22 cellular contexts compared by ENCODE assay signal in genomic region chr14:30641207-30641606, GRCh38. TPM values are rescaled to one million over a fixed set of nuclear protein-coding genes. Genes with fewer than 3 reads are reported as not detected.
A peak's percentile ranks its signal among the peaks of the same experiment; 100 is the strongest.
DNase-seq lines count a peak whose midpoint lies in the region; ATAC-seq, FAIRE-seq and TF ChIP-seq lines count a peak whose summit lies in the region.
"Had no signal": no experiment of that assay in that cellular context is flagged by ENCODE, and none has a peak within 500 bp of the region (broad histone marks: within the 10 kb centered on the region; RNA-seq: fewer than 3 reads in every experiment).

No MANE protein-coding gene starts in this region.

- H3K27ac ChIP-seq in HepG2 (ENCODE audit: extremely low read length, insufficient read depth, low read length) (no peak overlapping the region), right lobe of liver (no peak overlapping the region), pancreas (no peak overlapping the region)
- H3K27ac ChIP-seq: 22Rv1; A549; BLaER1 treated with 17β-estradiol and CSF1 and Interleukin-3, amounts not matched to agents 10 nM and 100 nM; C4-2B had no signal

- POLR2A ChIA-PET in HepG2 (lab: Yijun Ruan, JAX) = no interaction called here

- H3K36me3 ChIP-seq in HepG2 (replicated peaks in 1 of 2; ENCODE audit: control insufficient read depth in 1 of 2, insufficient read depth in 2 of 2, low read length in 2 of 2) (peaks cover 18 to 83% of the 10 kb centered on the region in 2 experiments), right lobe of liver (peaks cover 0 to 12% (median 8%) of the 10 kb centered on the region in 4 donors), pancreas (peaks cover 0 to 9% (median 0%) of the 10 kb centered on the region in 3 donors)

- no peak overlapping the region for H3K27ac Mint-ChIP-seq in activated naive CD4-positive, alpha-beta T cell treated with anti-CD3 and anti-CD28 coated beads for 36 hours
- H3K27ac Mint-ChIP-seq: B cell; CD4-positive, alpha-beta T cell; CD8-positive, alpha-beta T cell had no signal

- no peaks in the 10 kb centered on the region for H3K27me3 Mint-ChIP-seq in activated naive CD4-positive, alpha-beta T cell treated with anti-CD3 and anti-CD28 coated beads for 36 hours (ENCODE audit: low read depth)
- H3K27me3 Mint-ChIP-seq: B cell; CD4-positive, alpha-beta T cell had no signal

- no peak overlapping the region for H2AFZ ChIP-seq in HepG2 (ENCODE audit: low read length)

- intact Hi-C loops in HepG2 (cut with micrococcal nuclease; ENCODE audit: unreplicated experiment) = no loop called here
- intact Hi-C loops in right lobe of liver (cut with DNase I) = no loop called here
- intact Hi-C loops in left colon (cut with DNase I, micrococcal nuclease) = no loop called here
- intact Hi-C loops in pancreas (cut with DNase I) = no loop called here
- intact Hi-C loops in activated naive CD4-positive, alpha-beta T cell treated with anti-CD3 and anti-CD28 coated beads for 36 hours (cut with micrococcal nuclease) = no loop called here

- TF ChIP-seq EP300 in HepG2 (IDR thresholded peaks at IDR 0.05; ENCODE audit: low read depth in 2 of 2, low read length in 2 of 2) = no peak
- no peak for TF ChIP-seq EP300 in HepG2 (CRISPR knock-in tag; IDR thresholded peaks at IDR 0.05; ENCODE audit: borderline replicate concordance)

- TF ChIP-seq RAD21 in HepG2 (CRISPR knock-in tag; IDR thresholded peaks at IDR 0.05) = no peak

- 97% methylated on average over 1 of the region's 1 CpG for WGBS in HepG2 (ENCODE audit: low lambda C conversion rate)
- 88% methylated on average over 1 of the region's 1 CpG for WGBS in right lobe of liver (ENCODE audit: insufficient coverage, low coverage, low lambda C conversion rate, missing lambda C conversion rate)
- 19 to 20% methylated on average over 1 of the region's 1 CpG for WGBS in pancreas, 2 donors

- H3K9me3 ChIP-seq in HepG2 (ENCODE audit: low read length) = peaks cover 21% of the 10 kb centered on the region
- H3K9me3 ChIP-seq in right lobe of liver = no peaks in the 10 kb centered on the region
- no peaks in the 10 kb centered on the region for H3K9me3 ChIP-seq in pancreas
- H3K9me3 ChIP-seq: Caco-2 had no signal

- H3K9me3 Mint-ChIP-seq in activated naive CD4-positive, alpha-beta T cell treated with anti-CD3 and anti-CD28 coated beads for 36 hours = peaks cover 8% of the 10 kb centered on the region

- H3K9ac ChIP-seq in HepG2 (ENCODE audit: insufficient read depth, low read depth, low read length) = no peak overlapping the region
- H3K9ac ChIP-seq: BLaER1 treated with 17β-estradiol and CSF1 and Interleukin-3, amounts not matched to agents 10 nM and 100 nM had no signal

- H3K4me2 ChIP-seq in HepG2 (ENCODE audit: low read depth, low read length) = no peak overlapping the region
- H3K4me2 ChIP-seq: A549; BLaER1 treated with 17β-estradiol and CSF1 and Interleukin-3, amounts not matched to agents 10 nM and 100 nM had no signal

- H3K4me1 Mint-ChIP-seq in activated naive CD4-positive, alpha-beta T cell treated with anti-CD3 and anti-CD28 coated beads for 36 hours (ENCODE audit: low read depth) = no peaks in the 10 kb centered on the region

- no peak for DNase-seq in HepG2 (ENCODE audit: low spot score)
- no peak for DNase-seq in right lobe of liver
- no peak for DNase-seq in left colon
- no peak for DNase-seq in pancreas
- DNase-seq in NCI-H510A (lab: John Stamatoyannopoulos, UW) = no peak
- no peak for DNase-seq in activated naive CD4-positive, alpha-beta T cell treated with anti-CD3 and anti-CD28 coated beads for 36 hours
- no peak for DNase-seq in mesenteric fat pad (ENCODE audit: low spot score)
- DNase-seq: AML-193; Caco-2; Calu3; CD4-positive, alpha-beta T cell; CD8-positive, alpha-beta T cell; DMS79 treated with DMSO at 0.1 percent for 48 hours; GF-D8 had no signal

- no peak for TF ChIP-seq POLR2A in HepG2 (IDR thresholded peaks at IDR 0.05; ENCODE audit: insufficient read depth in 1 of 2, low read depth in 2 of 2, low read length in 2 of 2)
- no peak for TF ChIP-seq POLR2A in right lobe of liver (IDR thresholded peaks at IDR 0.05)

- H3K4me3 Mint-ChIP-seq in activated naive CD4-positive, alpha-beta T cell treated with anti-CD3 and anti-CD28 coated beads for 36 hours = no peak overlapping the region
- H3K4me3 Mint-ChIP-seq: B cell; CD4-positive, alpha-beta T cell; CD8-positive, alpha-beta T cell had no signal

- CTCF ChIA-PET in HepG2 (lab: Yijun Ruan, JAX; ENCODE audit: low intra/inter-chr PET ratio, low total read pairs) = no interaction called here
- CTCF ChIA-PET in activated naive CD4-positive, alpha-beta T cell treated with anti-CD3 and anti-CD28 coated beads for 36 hours (lab: Charles Lee) = no interaction called here

- no TSS peak for BruUV-seq in HepG2 (replicated peaks; lab: Mats Ljungman, UMichigan)

- peaks cover 43% of the 10 kb centered on the region for H3K36me3 Mint-ChIP-seq in activated naive CD4-positive, alpha-beta T cell treated with anti-CD3 and anti-CD28 coated beads for 36 hours (ENCODE audit: low read depth)

- H4K20me1 ChIP-seq in HepG2 (ENCODE audit: insufficient read depth, low read length) = no peaks in the 10 kb centered on the region

- H3K27me3 ChIP-seq in HepG2 (ENCODE audit: control insufficient read depth in 1 of 2, insufficient read depth in 2 of 2, low read length in 2 of 2) (no peaks in the 10 kb centered on the region), right lobe of liver (no peaks in the 10 kb centered on the region), pancreas (no peaks in the 10 kb centered on the region)
- H3K27me3 ChIP-seq: BLaER1 treated with 17β-estradiol and CSF1 and Interleukin-3, amounts not matched to agents 10 nM and 100 nM had no signal

- peaks cover 33% of the 10 kb centered on the region for H3K79me2 ChIP-seq in HepG2 (ENCODE audit: insufficient read depth, low read length)

- TF ChIP-seq CTCF in HepG2 (CRISPR knock-in tag; IDR thresholded peaks at IDR 0.05) = no peak
- no peak for TF ChIP-seq CTCF in right lobe of liver (IDR thresholded peaks at IDR 0.05)
- TF ChIP-seq CTCF in pancreas (IDR thresholded peaks at IDR 0.05) = no peak

- H3K4me1 ChIP-seq in HepG2 (ENCODE audit: insufficient read depth, low read length) (no peaks in the 10 kb centered on the region), right lobe of liver (no peaks in the 10 kb centered on the region), pancreas (peaks cover 0 to 15% (median 6%) of the 10 kb centered on the region in 3 donors)
- H3K4me1 ChIP-seq: A549; BLaER1 treated with 17β-estradiol and CSF1 and Interleukin-3, amounts not matched to agents 10 nM and 100 nM had no signal

- ATAC-seq in HepG2 = no peak
- ATAC-seq in right lobe of liver = no peak
- peak; percentile 96 for ATAC-seq in left colon
- peak in 1 of 4 donors; percentile 35 for ATAC-seq in pancreas
- ATAC-seq: A549; CD8-positive, alpha-beta T cell had no signal

- FAIRE-seq in HepG2 (lab: Jason Lieb, UNC) (no peak), pancreas (lab: Jason Lieb, UNC) (peak; percentile 51)
- FAIRE-seq: A549, D721Med, GM12891, GM18507 had no signal

- H3K4me3 ChIP-seq in HepG2 (replicated peaks in 1 of 3; ENCODE audit: insufficient read depth in 1 of 3, low read depth in 2 of 3, low read length in 3 of 3) (no peak overlapping the region), right lobe of liver (no peak overlapping the region), pancreas (no peak overlapping the region)
- H3K4me3 ChIP-seq: A549; BLaER1 treated with 17β-estradiol and CSF1 and Interleukin-3, amounts not matched to agents 10 nM and 100 nM had no signal

- in situ Hi-C loops in HepG2 (cut with HindIII; ENCODE audit: extremely low pct_ligation_motif_present, low pct_unique_long_range_greater_than_20kb) = no loop called here

TF ChIP-seq in HepG2, 621 proteins besides CTCF, POLR2A, EP300 and RAD21 (continues in another document):
- no peak for TF ChIP-seq ZNF597 (CRISPR knock-in tag; IDR thresholded peaks at IDR 0.05)
- TF ChIP-seq ZNF670 (CRISPR knock-in tag; IDR thresholded peaks at IDR 0.05; ENCODE audit: borderline replicate concordance) = peak; percentile 44; the same call in 1 of the 2 replicates
- no peak for TF ChIP-seq ADNP (CRISPR knock-in tag; IDR thresholded peaks at IDR 0.05)

RNA-seq across cellular contexts. Expression of gene SCFD1, which starts 19.1 kb away (rescaled TPM):
- 256 and 318 TPM in 2 replicates for total RNA-seq in HepG2 (2016; rRNA removed; fragmentation: Illumina TruSeq; extraction: Trizol)
- 183 and 191 TPM in 2 replicates for total RNA-seq in HepG2 (2016; cell fraction: cytosol; rRNA removed; fragmentation: Illumina TruSeq; extraction: Trizol; ENCODE audit: low read depth)
- total RNA-seq in HepG2 (2016; cell fraction: insoluble cytoplasmic fraction; rRNA removed; fragmentation: Illumina TruSeq; extraction: Trizol) = 264 and 346 TPM in 2 replicates
- 220 and 248 TPM in 2 replicates for total RNA-seq in HepG2 (2016; cell fraction: membrane; rRNA removed; fragmentation: Illumina TruSeq; extraction: Trizol)
- total RNA-seq in HepG2 (2016; cell fraction: nucleus; rRNA removed; fragmentation: Illumina TruSeq; extraction: Trizol) = 294 and 317 TPM in 2 replicates
- polyA plus RNA-seq in HepG2 (2011; rRNA removed) = 178 and 235 TPM in 2 replicates
- polyA plus RNA-seq in HepG2 (2011; cell fraction: cytosol; rRNA removed) = 51.8 and 79.2 TPM in 2 replicates
- 111 and 127 TPM in 2 replicates for polyA plus RNA-seq in HepG2 (2011; cell fraction: nucleus; rRNA removed)
- polyA plus RNA-seq in HepG2 (2012) = 114 and 153 TPM in 2 replicates
- 135 and 148 TPM in 2 replicates for polyA plus RNA-seq in HepG2 (2016; cell fraction: cytosol; fragmentation: Illumina TruSeq; extraction: Trizol; ENCODE audit: low read depth)
- polyA plus RNA-seq in HepG2 (2016; cell fraction: insoluble cytoplasmic fraction; fragmentation: Illumina TruSeq; extraction: Trizol; ENCODE audit: low read depth) = 293 and 325 TPM in 2 replicates
- 190 and 203 TPM in 2 replicates for polyA plus RNA-seq in HepG2 (2016; cell fraction: membrane; fragmentation: Illumina TruSeq; extraction: Trizol; ENCODE audit: low read depth)
- polyA plus RNA-seq in HepG2 (2016; cell fraction: nucleus; fragmentation: Illumina TruSeq; extraction: Trizol; ENCODE audit: insufficient read depth, low read depth) = 291 and 292 TPM in 2 replicates
- polyA minus RNA-seq in HepG2 (2011; rRNA and poly(A)+ RNA removed; ENCODE audit: low replicate concordance) = 24.4 and 68.1 TPM in 2 replicates
- 92.9 and 94.7 TPM in 2 replicates for polyA minus RNA-seq in HepG2 (2011; cell fraction: cytosol; rRNA and poly(A)+ RNA removed)
- polyA minus RNA-seq in HepG2 (2011; cell fraction: nucleus; rRNA and poly(A)+ RNA removed) = 849 and 949 TPM in 2 replicates
- total RNA-seq in right lobe of liver = 10 to 100 TPM; 26.5 to 44.6 (median 34.8) TPM
- total RNA-seq in left colon = 10 to 100 TPM; 77.8 to 79.1 TPM
- 10 to 100 TPM; 47.0 to 58.4 (median 53.5) TPM for total RNA-seq in pancreas
- polyA plus RNA-seq in pancreas = 10 to 100 TPM; 67.3 to 71.5 TPM
- 10 to 100 TPM; 46.1 to 55.2 TPM for total RNA-seq in activated naive CD4-positive, alpha-beta T cell treated with anti-CD3 and anti-CD28 coated beads for 36 hours
- 84.7 TPM for total RNA-seq in mesenteric fat pad
